In genomic region chr6:127342946-127343752, GRCh38 we compare ENCODE assay signal across 8 cellular contexts. TPM values are rescaled to one million over a fixed set of nuclear protein-coding genes. Genes with fewer than 3 reads are reported as not detected.
A peak's percentile ranks its signal among the peaks of the same experiment; 100 is the strongest.
DNase-seq lines count a peak whose midpoint lies in the region; ATAC-seq and TF ChIP-seq lines count a peak whose summit lies in the region.

Gene ECHDC1, minus strand, starts transcription at chr6:127343609. Its CDS starts 12,581 bp downstream, at chr6:127331028.

- WGBS in heart right ventricle, 2 donors, result 0% methylated on average over 71 of the region's 72 CpGs

- H3K4me3 Mint-ChIP-seq in progenitor cell of endocrine pancreas (ENCODE audit: low read depth), result no peak within 1 kb of the TSS

- H3K27ac Mint-ChIP-seq in progenitor cell of endocrine pancreas, result no peak within 1 kb of the TSS

- ATAC-seq in HG02588 (IDR thresholded peaks at IDR 0.05; ENCODE audit: unreplicated experiment), result peak; percentile 73
- ATAC-seq in heart right ventricle, result peak; percentile 84 to 91 (median 89)
- peak; percentile 81 for ATAC-seq in upper lobe of right lung

- TF ChIP-seq POLR2A in GM10847 (IDR thresholded peaks at IDR 0.05; ENCODE audit: extremely low read depth, insufficient read length), result peak; percentile 55

- peak within 1 kb of the TSS; percentile 33 to 92 (median 82) for H3K27ac ChIP-seq in heart right ventricle
- peak within 1 kb of the TSS; percentile 90 for H3K27ac ChIP-seq in upper lobe of right lung

- peaks cover 0 to under 1% (median 0%) of the 10 kb centered on the region in 11 donors for H3K9me3 ChIP-seq in heart right ventricle
- no peaks in the 10 kb centered on the region for H3K9me3 ChIP-seq in upper lobe of right lung

- peak within 1 kb of the TSS; percentile 46 to 86 (median 76) for H3K4me3 ChIP-seq in heart right ventricle
- peak within 1 kb of the TSS; percentile 63 for H3K4me3 ChIP-seq in upper lobe of right lung

- H3K4me1 ChIP-seq in heart right ventricle (peaks cover 6 to 66% (median 31%) of the 10 kb centered on the region in 9 donors), upper lobe of right lung (peaks cover 17% of the 10 kb centered on the region)

- peak; percentile 45 for DNase-seq in NCI-H1092 (lab: John Stamatoyannopoulos, UW)
- peak; percentile 73 for DNase-seq in SKM-1 treated with dmso at 0.1 percent for 144 hours (lab: John Stamatoyannopoulos, UW; ENCODE audit: unreplicated experiment)
- peak; percentile 54 for DNase-seq in activated naive CD8-positive, alpha-beta T cell treated with anti-CD3 and anti-CD28 coated beads, Interleukin-2, amount 50 U/mL, for 16 hours (ENCODE audit: low read depth, low spot score)
- DNase-seq in heart right ventricle, result peak; percentile 59 to 67
- DNase-seq in progenitor cell of endocrine pancreas (ENCODE audit: low spot score, unreplicated experiment), result peak; percentile 47
- DNase-seq in upper lobe of right lung, result peak; percentile 87

- TF ChIP-seq CTCF in heart right ventricle (IDR thresholded peaks at IDR 0.05), result peak in 2 of 9 donors; percentile 9 to 18
- no peak for TF ChIP-seq CTCF in progenitor cell of endocrine pancreas (IDR thresholded peaks at IDR 0.05; ENCODE audit: unreplicated experiment)
- TF ChIP-seq CTCF in upper lobe of right lung (IDR thresholded peaks at IDR 0.05), result no peak

- H3K4me1 Mint-ChIP-seq in progenitor cell of endocrine pancreas (ENCODE audit: low read depth), result peaks cover 6% of the 10 kb centered on the region

- H3K27me3 Mint-ChIP-seq in progenitor cell of endocrine pancreas, result no peaks in the 10 kb centered on the region

- H3K36me3 ChIP-seq in heart right ventricle (no peaks in the 10 kb centered on the region), upper lobe of right lung (no peaks in the 10 kb centered on the region)

- H3K27me3 ChIP-seq in heart right ventricle (no peaks in the 10 kb centered on the region), upper lobe of right lung (no peaks in the 10 kb centered on the region)

- peaks cover 6% of the 10 kb centered on the region for H3K9me3 Mint-ChIP-seq in progenitor cell of endocrine pancreas (ENCODE audit: low read depth)

- intact Hi-C loops in heart right ventricle (cut with DNase I), result no loop called here
- intact Hi-C loops in upper lobe of right lung (cut with DNase I), result no loop called here

- H3K36me3 Mint-ChIP-seq in progenitor cell of endocrine pancreas (ENCODE audit: insufficient read depth), result peaks cover 9% of the 10 kb centered on the region

RNA-seq across cellular contexts. Expression of gene ECHDC1, which starts in this region (rescaled TPM):
- total RNA-seq in heart right ventricle, result 10 to 100 TPM; 32.2 to 45.3 (median 38.2) TPM
- 10 to 100 TPM; 19.5 to 36.3 TPM for polyA plus RNA-seq in heart right ventricle
- 60.3 and 62.0 TPM in 2 replicates for total RNA-seq in progenitor cell of endocrine pancreas
- total RNA-seq in upper lobe of right lung, result 105 TPM

Comparison
In these comparisons a context has a peak if more than half of its experiments do, and no peak if none do; other contexts are left out.
1. Peak in every context shown above with its lines: DNase-seq, ATAC-seq, H3K4me3 ChIP-seq and H3K27ac ChIP-seq.